In genomic region chr6:32174416-32174815, GRCh38 we compare ENCODE assay signal across 1 cellular context.
TF ChIP-seq lines count a peak whose summit lies in the region.

No MANE protein-coding gene starts in this region.

TF ChIP-seq in endothelial cell of umbilical vein, 7 proteins besides CTCF, POLR2A, EP300 and RAD21:
- no peak for TF ChIP-seq JUN (IDR thresholded peaks at IDR 0.05; ENCODE audit: borderline replicate concordance, insufficient read depth, insufficient read length, low read depth)
- TF ChIP-seq FOS (IDR thresholded peaks at IDR 0.05; ENCODE audit: borderline replicate concordance, insufficient read depth, low read length): no peak
- TF ChIP-seq GATA2 (IDR thresholded peaks at IDR 0.05; ENCODE audit: insufficient read depth, insufficient read length, low read depth, low read length): no peak
- no peak for TF ChIP-seq MAX (IDR thresholded peaks at IDR 0.05; ENCODE audit: insufficient read depth, insufficient read length)
- no peak for TF ChIP-seq MYC (IDR thresholded peaks at IDR 0.05; ENCODE audit: low read depth, low read length)
- no peak for TF ChIP-seq EZH2 (IDR thresholded peaks at IDR 0.05; ENCODE audit: borderline replicate concordance, low read depth, low read length, severe bottlenecking)
- no peak for TF ChIP-seq POLR2AphosphoS5 (IDR thresholded peaks at IDR 0.05; ENCODE audit: insufficient read depth, low read depth, low read length)
